Comparison of ENCODE assay signal across 19 cellular contexts in genomic region chr9:83466877-83467276, GRCh38.
DNase-seq lines count a peak whose midpoint lies in the region; ATAC-seq and TF ChIP-seq lines count a peak whose summit lies in the region.
"Had no signal": no experiment of that assay in that cellular context is flagged by ENCODE, and none has a peak within 500 bp of the region (broad histone marks: within the 10 kb centered on the region; RNA-seq: fewer than 3 reads in every experiment).

No MANE protein-coding gene starts in this region.

- DNase-seq in left ventricle myocardium inferior (no peak), right cardiac atrium (no peak), NCI-H69 (lab: John Stamatoyannopoulos, UW) (peak; percentile 58), NCI-H510A (lab: John Stamatoyannopoulos, UW) (no peak), middle frontal gyrus (ENCODE audit: extremely low spot score, low spot score) (no peak)
- no peak for DNase-seq in stimulated activated CD4-positive, alpha-beta T cell treated with anti-CD3 and anti-CD28 coated beads, Interleukin-4, amount 100 ng/mL, for 1 hour
- DNase-seq: ACHN; Calu3; CD4-positive, alpha-beta T cell; GM23248; KBM-7; NCI-H1694 treated with DMSO at 0.1 percent for 48 hours; NCI-H226; NCI-H526 treated with DMSO at 0.1 percent for 48 hours; Peyer's patch; Right ventricle myocardium superior had no signal

- WGBS in right cardiac atrium: 56% methylated on average over 2 of the region's 2 CpGs

- H3K27me3 ChIP-seq in left ventricle myocardium inferior (ENCODE audit: low read depth) (no peaks in the 10 kb centered on the region), right cardiac atrium (ENCODE audit: control insufficient read depth, insufficient read depth) (no peaks in the 10 kb centered on the region)
- H3K27me3 ChIP-seq: Peyer's patch had no signal

- no peak overlapping the region for H3K4me3 Mint-ChIP-seq in nephron
- H3K4me3 Mint-ChIP-seq: B cell; CD4-positive, alpha-beta T cell had no signal

- intact Hi-C loops in left ventricle myocardium inferior (cut with micrococcal nuclease) (no loop called here), right cardiac atrium (cut with DNase I) (no loop called here)

- peaks cover 13% of the 10 kb centered on the region for H3K27me3 Mint-ChIP-seq in nephron (ENCODE audit: low read depth)
- H3K27me3 Mint-ChIP-seq: B cell; CD4-positive, alpha-beta T cell had no signal

- H3K36me3 ChIP-seq in left ventricle myocardium inferior: peaks cover 3% of the 10 kb centered on the region
- H3K36me3 ChIP-seq: Peyer's patch had no signal

- H3K4me1 Mint-ChIP-seq in nephron: peaks cover 5% of the 10 kb centered on the region
- H3K4me1 Mint-ChIP-seq: B cell had no signal

- H3K27ac Mint-ChIP-seq in nephron: peak overlapping the region; percentile 22 to 59 (median 42)
- H3K27ac Mint-ChIP-seq: B cell; CD4-positive, alpha-beta T cell had no signal

- no peaks in the 10 kb centered on the region for H3K9me3 Mint-ChIP-seq in nephron
- H3K9me3 Mint-ChIP-seq: CD4-positive, alpha-beta T cell had no signal

- TF ChIP-seq CTCF in left ventricle myocardium inferior (IDR thresholded peaks at IDR 0.05; ENCODE audit: borderline replicate concordance): no peak
- no peak for TF ChIP-seq CTCF in nephron (IDR thresholded peaks at IDR 0.05; ENCODE audit: unreplicated experiment in 3 of 3)

- no peaks in the 10 kb centered on the region for H3K36me3 Mint-ChIP-seq in nephron (ENCODE audit: low read depth)

- H3K4me3 ChIP-seq in left ventricle myocardium inferior (no peak overlapping the region), right cardiac atrium (ENCODE audit: low read length) (no peak overlapping the region)
- H3K4me3 ChIP-seq: GM23248, Peyer's patch had no signal

- H3K27ac ChIP-seq in left ventricle myocardium inferior (replicated peaks) (peak overlapping the region; percentile 85), right cardiac atrium (ENCODE audit: low read length) (no peak overlapping the region)
- H3K27ac ChIP-seq: GM23248, HL-60, Peyer's patch had no signal

- H3K9me3 ChIP-seq in left ventricle myocardium inferior (replicated peaks) (no peaks in the 10 kb centered on the region), right cardiac atrium (ENCODE audit: control insufficient read depth, low read length) (no peaks in the 10 kb centered on the region)
- H3K9me3 ChIP-seq: Peyer's patch had no signal

- H3K4me1 ChIP-seq in left ventricle myocardium inferior (peaks cover 76% of the 10 kb centered on the region), right cardiac atrium (ENCODE audit: control insufficient read depth, insufficient read depth, low read length) (peaks cover 5% of the 10 kb centered on the region)

- ATAC-seq in right cardiac atrium: no peak
